ENCODE assay signal across 9 cellular contexts in genomic region chr6:279630-280029, GRCh38.
"Had no signal": no experiment of that assay in that cellular context is flagged by ENCODE, and none has a peak within 500 bp of the region (broad histone marks: within the 10 kb centered on the region; RNA-seq: fewer than 3 reads in every experiment).

No MANE protein-coding gene starts in this region.

- H3K27me3 Mint-ChIP-seq: IgD-negative memory B cell had no signal

- DNase-seq: GM23248, GOT3, H7, HFFc6 had no signal

- H3K27ac ChIP-seq: GM23248, HL-60 had no signal

- H3K4me3 ChIP-seq: GM23248, HAP-1 had no signal

- H3K4me3 Mint-ChIP-seq: HFFc6, IgD-negative memory B cell had no signal

- H3K36me3 ChIP-seq: HAP-1 had no signal

- H3K27ac Mint-ChIP-seq: HFFc6, IgD-negative memory B cell had no signal

- H3K9me3 Mint-ChIP-seq: IgD-negative memory B cell had no signal

- H3K4me1 ChIP-seq: HAP-1 had no signal

- ATAC-seq: HCT116, HepG2 had no signal
